Comparison of ENCODE assay signal across 1 cellular context in the genomic region with DNA sequence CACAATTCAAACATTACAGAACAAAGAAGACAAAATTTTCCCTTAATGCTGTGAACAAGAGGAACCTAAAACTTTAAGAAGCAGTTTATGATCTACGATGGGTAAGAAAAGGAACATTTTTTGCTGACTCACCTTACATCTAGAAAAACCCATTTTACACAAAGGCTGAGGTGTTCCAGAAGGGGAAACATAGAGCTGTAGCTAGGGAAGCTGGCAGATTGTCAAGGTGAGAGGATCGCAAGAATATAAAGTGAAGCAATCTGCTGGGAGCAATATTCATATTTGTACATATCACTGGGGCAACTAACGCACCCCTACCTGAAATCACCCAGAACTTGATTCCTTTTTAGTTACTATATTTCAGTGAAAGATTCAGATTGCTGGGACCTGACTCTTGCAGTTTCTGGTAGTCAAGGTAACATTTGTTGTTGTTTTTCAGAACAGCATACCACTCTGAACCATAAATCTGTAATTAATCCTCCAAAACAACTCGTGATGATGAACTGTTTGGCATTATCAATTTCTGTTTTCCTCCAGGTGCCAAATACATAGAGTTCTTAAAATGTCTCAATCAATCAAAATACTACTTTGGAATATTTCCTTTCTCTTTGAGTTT.
TF ChIP-seq lines count a peak whose summit lies in the region.

No MANE protein-coding gene starts in this region.

TF ChIP-seq in K562, 482 proteins besides CTCF, POLR2A, EP300 and RAD21:
- no peak for TF ChIP-seq SREBF2 (CRISPR knock-in tag; IDR thresholded peaks at IDR 0.05)
- no peak for TF ChIP-seq POLR3A (IDR thresholded peaks at IDR 0.05; ENCODE audit: borderline replicate concordance, extremely low read depth, insufficient read depth, insufficient read length)
- no peak for TF ChIP-seq ZNF668 (CRISPR knock-in tag; IDR thresholded peaks at IDR 0.05)
- no peak for TF ChIP-seq IRF2 (CRISPR knock-in tag; IDR thresholded peaks at IDR 0.05)
- TF ChIP-seq MAFK (IDR thresholded peaks at IDR 0.05; ENCODE audit: low read length), result peak; percentile 31; the same call in 1 of the 2 replicates
- peak; percentile 56; the same call in 1 of the 2 replicates for TF ChIP-seq ZNF316 (IDR thresholded peaks at IDR 0.05)
- no peak for TF ChIP-seq ZNF124 (CRISPR knock-in tag; IDR thresholded peaks at IDR 0.05)
- peak; percentile 31; the same call in 1 of the 2 replicates for TF ChIP-seq MAFF (IDR thresholded peaks at IDR 0.05; ENCODE audit: low read length)
TF ChIP-seq in K562: peak in this region for 3.
